ENCODE assay signal across 8 cellular contexts in genomic region chr10:6473901-6474370, GRCh38.
DNase-seq lines count a peak whose midpoint lies in the region; ATAC-seq and TF ChIP-seq lines count a peak whose summit lies in the region.

No MANE protein-coding gene starts in this region.

- H3K36me3 Mint-ChIP-seq in activated CD4-positive, alpha-beta T cell treated with anti-CD3 and anti-CD28 coated beads for 36 hours (ENCODE audit: low read depth): peaks cover 65% of the 10 kb centered on the region
- H3K36me3 Mint-ChIP-seq in activated CD4-positive, alpha-beta memory T cell treated with anti-CD3 and anti-CD28 coated beads, Interleukin-2, amount 10 ng/mL, durations not matched to agents 7 days and 5 days (ENCODE audit: low read depth): peaks cover 88% of the 10 kb centered on the region

- H3K4me1 Mint-ChIP-seq in activated CD4-positive, alpha-beta T cell treated with anti-CD3 and anti-CD28 coated beads for 36 hours: peaks cover 59% of the 10 kb centered on the region
- H3K4me1 Mint-ChIP-seq in activated CD4-positive, alpha-beta memory T cell treated with anti-CD3 and anti-CD28 coated beads, Interleukin-2, amount 10 ng/mL, durations not matched to agents 7 days and 5 days: peaks cover 66% of the 10 kb centered on the region

- CTCF ChIA-PET in activated CD4-positive, alpha-beta T cell treated with anti-CD3 and anti-CD28 coated beads for 36 hours (lab: Charles Lee): interaction anchor here (0.6 to 2.0 kb wide), 13 partner anchors 9 to 133 kb away, joined by 3 to 18 read pairs (median 4); no protein-coding TSS in a partner anchor
- CTCF ChIA-PET in activated CD4-positive, alpha-beta memory T cell treated with anti-CD3 and anti-CD28 coated beads, Interleukin-2, amount 10 ng/mL, durations not matched to agents 7 days and 5 days (lab: Charles Lee): interaction anchor here (0.6 to 3.3 kb wide), 22 partner anchors 9 to 301 kb away, joined by 3 to 17 read pairs (median 4); partner anchors contain the start of gene PRKCQ

- WGBS in adrenal gland, 4 donors: 56 to 75% (median 70%) methylated on average over 6 of the region's 6 CpGs

- no peaks in the 10 kb centered on the region for H3K9me3 Mint-ChIP-seq in activated CD4-positive, alpha-beta T cell treated with anti-CD3 and anti-CD28 coated beads for 36 hours (ENCODE audit: low read depth)
- H3K9me3 Mint-ChIP-seq in activated CD4-positive, alpha-beta memory T cell treated with anti-CD3 and anti-CD28 coated beads, Interleukin-2, amount 10 ng/mL, durations not matched to agents 7 days and 5 days: peaks cover 5% of the 10 kb centered on the region

- no peak overlapping the region for H3K4me3 ChIP-seq in adrenal gland

- peak; percentile 82 for ATAC-seq in activated CD4-positive, alpha-beta T cell treated with anti-CD3 and anti-CD28 coated beads for 36 hours
- peak; percentile 89 for ATAC-seq in HG03354 (IDR thresholded peaks at IDR 0.05; ENCODE audit: poor library complexity, severe bottlenecking, unreplicated experiment)

- TF ChIP-seq CTCF in adrenal gland (IDR thresholded peaks at IDR 0.05): no peak

- DNase-seq in activated CD4-positive, alpha-beta T cell treated with anti-CD3 and anti-CD28 coated beads for 36 hours: peak; percentile 53
- no peak for DNase-seq in activated CD4-positive, alpha-beta T cell treated with anti-CD3 and anti-CD28 coated beads for 1 hour
- DNase-seq in activated CD4-positive, alpha-beta memory T cell treated with anti-CD3 and anti-CD28 coated beads, Interleukin-2, amount 10 ng/mL, durations not matched to agents 7 days and 5 days: peak; percentile 38
- DNase-seq in lung microvascular endothelial cell (ENCODE audit: low read depth in 2 of 2) (peak; percentile 23 to 29), adrenal gland (no peak), AG08395 (ENCODE audit: low spot score) (no peak), NCI-H69 (lab: John Stamatoyannopoulos, UW) (no peak)

- no peaks in the 10 kb centered on the region for H3K4me1 ChIP-seq in adrenal gland (replicated peaks in 1 of 2)

- no peaks in the 10 kb centered on the region for H3K27me3 Mint-ChIP-seq in activated CD4-positive, alpha-beta T cell treated with anti-CD3 and anti-CD28 coated beads for 36 hours
- H3K27me3 Mint-ChIP-seq in activated CD4-positive, alpha-beta memory T cell treated with anti-CD3 and anti-CD28 coated beads, Interleukin-2, amount 10 ng/mL, durations not matched to agents 7 days and 5 days: no peaks in the 10 kb centered on the region

- intact Hi-C loops in activated CD4-positive, alpha-beta T cell treated with anti-CD3 and anti-CD28 coated beads for 36 hours (cut with DNase I, micrococcal nuclease): loop anchor here (1.0 to 5.0 kb wide), 6 partner anchors 19 to 106 kb away; partner anchors contain the start of gene PRKCQ (in 1 of the 2)
- intact Hi-C loops in adrenal gland (cut with DNase I): no loop called here

- H3K36me3 ChIP-seq in adrenal gland (replicated peaks in 1 of 2): no peaks in the 10 kb centered on the region

- no peak overlapping the region for H3K27ac ChIP-seq in adrenal gland

- no peak for TF ChIP-seq POLR2A in adrenal gland (IDR thresholded peaks at IDR 0.05)

- H3K4me3 Mint-ChIP-seq in activated CD4-positive, alpha-beta T cell treated with anti-CD3 and anti-CD28 coated beads for 36 hours: peak overlapping the region; percentile 72
- H3K4me3 Mint-ChIP-seq in activated CD4-positive, alpha-beta memory T cell treated with anti-CD3 and anti-CD28 coated beads, Interleukin-2, amount 10 ng/mL, durations not matched to agents 7 days and 5 days: peak overlapping the region; percentile 86

- no peaks in the 10 kb centered on the region for H3K27me3 ChIP-seq in adrenal gland

- no peaks in the 10 kb centered on the region for H3K9me3 ChIP-seq in adrenal gland (replicated peaks in 1 of 3)

- peak overlapping the region; percentile 99 for H3K27ac Mint-ChIP-seq in activated CD4-positive, alpha-beta T cell treated with anti-CD3 and anti-CD28 coated beads for 36 hours
- H3K27ac Mint-ChIP-seq in activated CD4-positive, alpha-beta memory T cell treated with anti-CD3 and anti-CD28 coated beads, Interleukin-2, amount 10 ng/mL, durations not matched to agents 7 days and 5 days: peak overlapping the region; percentile 96

- POLR2A ChIA-PET in activated CD4-positive, alpha-beta T cell treated with anti-CD3 and anti-CD28 coated beads for 36 hours (lab: Charles Lee): interaction anchor here (0.6 to 1.2 kb wide), 2 partner anchors 20 to 133 kb away, joined by 4 to 5 read pairs; no protein-coding TSS in a partner anchor
- POLR2A ChIA-PET in activated CD4-positive, alpha-beta memory T cell treated with anti-CD3 and anti-CD28 coated beads, Interleukin-2, amount 10 ng/mL, durations not matched to agents 7 days and 5 days (lab: Charles Lee): interaction anchor here (0.6 to 6.2 kb wide), 28 partner anchors 10 to 412 kb away, joined by 3 to 95 read pairs (median 4); partner anchors contain the start of genes IL2RA, PFKFB3 and PRKCQ

Comparison
In these comparisons a context has a peak if more than half of its experiments do, and no peak if none do; other contexts are left out.
1. DNase-seq: peak in activated CD4-positive, alpha-beta T cell treated with anti-CD3 and anti-CD28 coated beads for 36 hours (single experiment), activated CD4-positive, alpha-beta memory T cell treated with anti-CD3 and anti-CD28 coated beads, Interleukin-2, amount 10 ng/mL, durations not matched to agents 7 days and 5 days (single experiment) and lung microvascular endothelial cell (2 of 2); none in activated CD4-positive, alpha-beta T cell treated with anti-CD3 and anti-CD28 coated beads for 1 hour (single experiment), adrenal gland (0 of 7), AG08395 (single experiment) and NCI-H69 (single experiment).
2. intact Hi-C loops: an anchor here in activated CD4-positive, alpha-beta T cell treated with anti-CD3 and anti-CD28 coated beads for 36 hours (1.0 to 5.0 kb wide); none called in adrenal gland.